ENCODE assay signal across 13 cellular contexts in genomic region chr16:67406628-67407027, GRCh38. TPM values are rescaled to one million over a fixed set of nuclear protein-coding genes. Genes with fewer than 3 reads are reported as not detected.
DNase-seq lines count a peak whose midpoint lies in the region; ATAC-seq and TF ChIP-seq lines count a peak whose summit lies in the region.
"Had no signal": no experiment of that assay in that cellular context is flagged by ENCODE, and none has a peak within 500 bp of the region (broad histone marks: within the 10 kb centered on the region; RNA-seq: fewer than 3 reads in every experiment).

No MANE protein-coding gene starts in this region.

- no peaks in the 10 kb centered on the region for H3K27me3 ChIP-seq in SK-N-SH (ENCODE audit: insufficient read depth)
- no peaks in the 10 kb centered on the region for H3K27me3 ChIP-seq in osteoblast (ENCODE audit: insufficient read depth, low read length)

- no peaks in the 10 kb centered on the region for H3K36me3 Mint-ChIP-seq in activated naive CD8-positive, alpha-beta T cell treated with anti-CD3 and anti-CD28 coated beads, Interleukin-2, amount 50 U/mL, for 24 hours (ENCODE audit: low read depth)
- H3K36me3 Mint-ChIP-seq in T-helper 2 cell treated with Interferon-gamma antibody and Interleukin-4, amounts not matched to agents 5 μg/mL and 100 μg/mL, for 36 hours (ENCODE audit: low read depth), result no peaks in the 10 kb centered on the region
- H3K36me3 Mint-ChIP-seq: CD14-positive monocyte had no signal

- H3K79me2 ChIP-seq in SK-N-SH (ENCODE audit: insufficient read depth), result peaks cover 26% of the 10 kb centered on the region
- H3K79me2 ChIP-seq in osteoblast (ENCODE audit: insufficient read depth, low read length), result peaks cover 7% of the 10 kb centered on the region

- H3K4me3 Mint-ChIP-seq in activated naive CD8-positive, alpha-beta T cell treated with anti-CD3 and anti-CD28 coated beads, Interleukin-2, amount 50 U/mL, for 24 hours, result no peak overlapping the region
- H3K4me3 Mint-ChIP-seq in T-helper 2 cell treated with Interferon-gamma antibody and Interleukin-4, amounts not matched to agents 5 μg/mL and 100 μg/mL, for 36 hours, result no peak overlapping the region
- H3K4me3 Mint-ChIP-seq: CD14-positive monocyte, neural crest cell had no signal

- no peak for TF ChIP-seq EP300 in SK-N-SH (IDR thresholded peaks at IDR 0.05; ENCODE audit: borderline replicate concordance in 1 of 2, low read depth in 1 of 2, low read length in 1 of 2)

- peak overlapping the region; percentile 61; the same call in 1 of the 2 replicates for H2AFZ ChIP-seq in SK-N-SH (ENCODE audit: low read depth)
- peak overlapping the region; percentile 80 for H2AFZ ChIP-seq in osteoblast (ENCODE audit: low read length)

- no peaks in the 10 kb centered on the region for H3K9me2 ChIP-seq in SK-N-SH

- CTCF ChIA-PET in SK-N-SH (lab: Yijun Ruan, JAX), result interaction anchor here (0.8 to 2.8 kb wide), 6 partner anchors 8 to 59 kb away, joined by 3 to 15 read pairs (median 4); partner anchors contain the start of genes TPPP3 and ZDHHC1

- ATAC-seq in activated naive CD8-positive, alpha-beta T cell treated with anti-CD3 and anti-CD28 coated beads, Interleukin-2, amount 50 U/mL, for 24 hours, result no peak
- ATAC-seq: esophagus mucosa had no signal

- TF ChIP-seq RAD21 in SK-N-SH (IDR thresholded peaks at IDR 0.05; ENCODE audit: low read length), result no peak

- H3K36me3 ChIP-seq in SK-N-SH (replicated peaks in 1 of 2; ENCODE audit: control insufficient read depth in 1 of 2, insufficient read depth in 2 of 2, low read length in 1 of 2) (peaks cover 0 to 6% of the 10 kb centered on the region in 2 experiments), osteoblast (ENCODE audit: insufficient read depth, low read length) (no peaks in the 10 kb centered on the region)

- H3K4me1 Mint-ChIP-seq in activated naive CD8-positive, alpha-beta T cell treated with anti-CD3 and anti-CD28 coated beads, Interleukin-2, amount 50 U/mL, for 24 hours, result no peaks in the 10 kb centered on the region
- peaks cover 2% of the 10 kb centered on the region for H3K4me1 Mint-ChIP-seq in T-helper 2 cell treated with Interferon-gamma antibody and Interleukin-4, amounts not matched to agents 5 μg/mL and 100 μg/mL, for 36 hours (ENCODE audit: low read depth)

- 14% methylated on average over 3 of the region's 3 CpGs for WGBS in SK-N-SH (ENCODE audit: low lambda C conversion rate)

- H3K4me3 ChIP-seq in AG09309 (ENCODE audit: control insufficient read depth, low read depth, low read length), result no peak overlapping the region
- no peak overlapping the region for H3K4me3 ChIP-seq in SK-N-SH (ENCODE audit: low read depth in 2 of 2, low read length in 1 of 2)
- H3K4me3 ChIP-seq in fibroblast of mammary gland (ENCODE audit: control insufficient read depth, low read depth, low read length), result no peak overlapping the region
- H3K4me3 ChIP-seq in osteoblast (ENCODE audit: insufficient read depth, low read length), result peak overlapping the region; percentile 21

- no peaks in the 10 kb centered on the region for H3K9me3 Mint-ChIP-seq in activated naive CD8-positive, alpha-beta T cell treated with anti-CD3 and anti-CD28 coated beads, Interleukin-2, amount 50 U/mL, for 24 hours
- H3K9me3 Mint-ChIP-seq in T-helper 2 cell treated with Interferon-gamma antibody and Interleukin-4, amounts not matched to agents 5 μg/mL and 100 μg/mL, for 36 hours, result no peaks in the 10 kb centered on the region
- H3K9me3 Mint-ChIP-seq: neural crest cell had no signal

- H4K20me1 ChIP-seq in SK-N-SH (ENCODE audit: insufficient read depth) (no peaks in the 10 kb centered on the region), osteoblast (ENCODE audit: insufficient read depth, low read length) (no peaks in the 10 kb centered on the region)

- peaks cover 9% of the 10 kb centered on the region for H3K27me3 Mint-ChIP-seq in activated naive CD8-positive, alpha-beta T cell treated with anti-CD3 and anti-CD28 coated beads, Interleukin-2, amount 50 U/mL, for 24 hours
- peaks cover 12% of the 10 kb centered on the region for H3K27me3 Mint-ChIP-seq in T-helper 2 cell treated with Interferon-gamma antibody and Interleukin-4, amounts not matched to agents 5 μg/mL and 100 μg/mL, for 36 hours (ENCODE audit: low read depth)

- H3K27ac Mint-ChIP-seq in activated naive CD8-positive, alpha-beta T cell treated with anti-CD3 and anti-CD28 coated beads, Interleukin-2, amount 50 U/mL, for 24 hours, result no peak overlapping the region
- H3K27ac Mint-ChIP-seq in T-helper 2 cell treated with Interferon-gamma antibody and Interleukin-4, amounts not matched to agents 5 μg/mL and 100 μg/mL, for 36 hours, result no peak overlapping the region
- H3K27ac Mint-ChIP-seq: CD14-positive monocyte had no signal

- DNase-seq in AG09309 (ENCODE audit: low read depth) (peak; percentile 55), SK-N-SH (peak; percentile 54), fibroblast of mammary gland (ENCODE audit: low read depth) (peak; percentile 94), osteoblast (ENCODE audit: insufficient read length, low spot score, missing footprints) (peak; percentile 99), SHP77 (lab: John Stamatoyannopoulos, UW) (no peak), GM19238 (ENCODE audit: insufficient read length, low spot score) (no peak)
- no peak for DNase-seq in activated naive CD8-positive, alpha-beta T cell treated with anti-CD3 and anti-CD28 coated beads, Interleukin-2, amount 50 U/mL, for 24 hours
- DNase-seq in T-helper 2 cell treated with Interferon-gamma antibody and Interleukin-4, amounts not matched to agents 5 μg/mL and 100 μg/mL, for 36 hours (ENCODE audit: low spot score), result no peak
- DNase-seq: activated T-cell treated with anti-CD3 and anti-CD28 coated beads, Interleukin-2, amount 50 U/mL, for 48 hours; NCI-H510A had no signal

- peak overlapping the region; percentile 78 to 98 for H3K27ac ChIP-seq in SK-N-SH (ENCODE audit: low read depth in 2 of 2, low read length in 1 of 2)
- peak overlapping the region; percentile 92 for H3K27ac ChIP-seq in osteoblast (ENCODE audit: low read depth, low read length)

- no peaks in the 10 kb centered on the region for H3K9me3 ChIP-seq in SK-N-SH
- no peaks in the 10 kb centered on the region for H3K9me3 ChIP-seq in osteoblast (ENCODE audit: low read depth, low read length)

- H3K4me2 ChIP-seq in SK-N-SH, result peak overlapping the region; percentile 66
- peak overlapping the region; percentile 47 for H3K4me2 ChIP-seq in osteoblast (ENCODE audit: insufficient read depth, low read length)

- H3K9ac ChIP-seq in SK-N-SH, result peak overlapping the region; percentile 66

- no peak for TF ChIP-seq CTCF in AG09309 (IDR thresholded peaks at IDR 0.05; ENCODE audit: control insufficient read depth, insufficient read depth, low read depth, low read length, missing control alignments)
- no peak for TF ChIP-seq CTCF in SK-N-SH (IDR thresholded peaks at IDR 0.05)
- no peak for TF ChIP-seq CTCF in fibroblast of mammary gland (conservative IDR thresholded peaks at IDR 0.05; ENCODE audit: control insufficient read depth, insufficient read depth, low read depth, low read length)
- TF ChIP-seq CTCF in osteoblast (IDR thresholded peaks at IDR 0.05; ENCODE audit: extremely low read depth, low read depth, low read length), result no peak

- POLR2A ChIA-PET in SK-N-SH (lab: Yijun Ruan, JAX), result no interaction called here

- H3K4me1 ChIP-seq in SK-N-SH (ENCODE audit: control insufficient read depth in 1 of 2, insufficient read depth in 2 of 2, low read depth in 1 of 2, low read length in 1 of 2) (peaks cover 21 to 30% of the 10 kb centered on the region in 2 experiments; a peak in 3 of 4 replicates), osteoblast (ENCODE audit: insufficient read depth, low read length) (peaks cover 28% of the 10 kb centered on the region)

- peaks cover 21% of the 10 kb centered on the region for H3F3A ChIP-seq in SK-N-SH (replicated peaks; ENCODE audit: insufficient read depth)

TF ChIP-seq in SK-N-SH, 30 proteins besides CTCF, POLR2A, EP300 and RAD21:
- TF ChIP-seq MAX (IDR thresholded peaks at IDR 0.05; ENCODE audit: low read depth), result peak; percentile 62
- no peak for TF ChIP-seq GATA2 (CRISPR knock-in tag; IDR thresholded peaks at IDR 0.05)
- peak; percentile 74; the same call in 1 of the 2 replicates for TF ChIP-seq POLR2AphosphoS5 (IDR thresholded peaks at IDR 0.05; ENCODE audit: low read depth, low read length)
- peak; percentile 70 for TF ChIP-seq JUND (IDR thresholded peaks at IDR 0.05)
- TF ChIP-seq PBX3 (IDR thresholded peaks at IDR 0.05), result peak; percentile 89
- TF ChIP-seq FOSL2 (IDR thresholded peaks at IDR 0.05; ENCODE audit: borderline replicate concordance, low read depth), result peak; percentile 78; the same call in 1 of the 2 replicates
- TF ChIP-seq MEF2A (IDR thresholded peaks at IDR 0.05; ENCODE audit: borderline replicate concordance, low read depth), result no peak
- no peak for TF ChIP-seq SIN3A (IDR thresholded peaks at IDR 0.05; ENCODE audit: borderline replicate concordance, low read depth, low read length)
- TF ChIP-seq TAF1 (IDR thresholded peaks at IDR 0.05; ENCODE audit: borderline replicate concordance, low read depth, low read length), result 0 out of 2 replicates have a peak, but pooled peaks have one; percentile 19
- peak; percentile 95 for TF ChIP-seq TCF12 (IDR thresholded peaks at IDR 0.05)
- no peak for TF ChIP-seq RXRA (IDR thresholded peaks at IDR 0.05; ENCODE audit: borderline replicate concordance, low read depth)

RNA-seq across cellular contexts. Expression of gene ZDHHC1, which starts 9.6 kb away (rescaled TPM):
- 14.2 and 15.8 TPM in 2 replicates for polyA plus RNA-seq in SK-N-SH (2012; rRNA removed)
- polyA plus RNA-seq in SK-N-SH (2012; cell fraction: cytosol; rRNA removed), result 6.2 and 10.5 TPM in 2 replicates
- polyA plus RNA-seq in SK-N-SH (2012; cell fraction: nucleus; rRNA removed), result 39.7 and 44.1 TPM in 2 replicates
- total RNA-seq in osteoblast, result 9.0 and 13.3 TPM in 2 replicates

RNA-seq across cellular contexts. Expression of gene TPPP3, which starts 13.3 kb away (rescaled TPM):
- polyA plus RNA-seq in SK-N-SH (2012; rRNA removed), result 33.5 and 36.2 TPM in 2 replicates
- polyA plus RNA-seq in SK-N-SH (2012; cell fraction: cytosol; rRNA removed), result 22.8 and 30.9 TPM in 2 replicates
- polyA plus RNA-seq in SK-N-SH (2012; cell fraction: nucleus; rRNA removed), result 21.8 and 23.5 TPM in 2 replicates
- 0.59 and 0.72 TPM in 2 replicates for total RNA-seq in osteoblast

RNA-seq across cellular contexts. Expression of gene HSD11B2, which starts 24.3 kb away (rescaled TPM):
- 0.19 and 0.23 TPM in 2 replicates for polyA plus RNA-seq in SK-N-SH (2012; rRNA removed)
- polyA plus RNA-seq in SK-N-SH (2012; cell fraction: cytosol; rRNA removed), result 0.08 and 0.10 TPM in 2 replicates
- polyA plus RNA-seq in SK-N-SH (2012; cell fraction: nucleus; rRNA removed), result 0.58 and 0.75 TPM in 2 replicates
- not detected in 2 replicates for total RNA-seq in osteoblast
- polyA plus RNA-seq: CD14-positive monocyte had no signal

Comparison
In these comparisons a context has a peak if more than half of its experiments do, and no peak if none do; other contexts are left out.
1. DNase-seq: peak in AG09309 (single experiment), SK-N-SH (single experiment), fibroblast of mammary gland (single experiment) and osteoblast (single experiment); none in activated naive CD8-positive, alpha-beta T cell treated with anti-CD3 and anti-CD28 coated beads, Interleukin-2, amount 50 U/mL, for 24 hours (single experiment), T-helper 2 cell treated with Interferon-gamma antibody and Interleukin-4, amounts not matched to agents 5 μg/mL and 100 μg/mL, for 36 hours (single experiment), SHP77 (0 of 2) and GM19238 (single experiment).